In the genomic region with DNA sequence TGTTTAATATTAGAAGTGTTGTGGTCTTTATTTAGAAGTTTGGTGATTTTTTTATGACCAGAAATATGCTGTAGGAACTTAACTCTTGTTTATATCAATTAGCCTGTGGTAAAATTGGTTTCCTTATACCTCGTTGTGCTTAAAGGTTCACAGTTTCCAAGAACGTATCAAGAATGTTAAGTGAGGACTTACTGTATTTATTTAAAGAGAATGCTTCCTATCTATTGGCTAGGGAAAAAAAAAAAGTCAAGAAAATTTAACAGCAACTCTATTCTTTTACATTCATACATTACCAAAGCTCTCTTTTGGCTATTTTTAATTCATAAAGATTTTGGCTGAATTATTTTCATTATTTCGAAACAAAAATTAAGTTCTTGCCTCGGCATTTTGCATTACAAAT, we compare ENCODE assay signal across 24 cellular contexts. TPM values are rescaled to one million over a fixed set of nuclear protein-coding genes. Genes with fewer than 3 reads are reported as not detected.
"Had no signal": no experiment of that assay in that cellular context is flagged by ENCODE, and none has a peak within 500 bp of the region (broad histone marks: within the 10 kb centered on the region; RNA-seq: fewer than 3 reads in every experiment).

No MANE protein-coding gene starts in this region.

- H3K36me3 Mint-ChIP-seq: stimulated activated naive B cell treated with anti-CD40 and anti-IgM and Interleukin-4, amounts not matched to agents 10 μg/mL and 1 μg/mL and 100 μg/mL, for 72 hours had no signal

- H3K27me3 ChIP-seq: testis, vagina had no signal

- H3K27ac Mint-ChIP-seq: naive thymus-derived CD4-positive, alpha-beta T cell; nephron progenitor cell; stimulated activated naive B cell treated with anti-CD40 and anti-IgM and Interleukin-4, amounts not matched to agents 10 μg/mL and 1 μg/mL and 100 μg/mL, for 72 hours; stimulated activated naive CD8-positive, alpha-beta T cell treated with anti-CD3 and anti-CD28 coated beads, Interleukin-15, amount 100 ng/mL, for 72 hours had no signal

- H3K27ac ChIP-seq: esophagus squamous epithelium, gastroesophageal sphincter, spleen, testis, tibial nerve, upper lobe of right lung, vagina had no signal

- DNase-seq: effector CD8-positive, alpha-beta T cell; esophagus squamous epithelium; foreskin fibroblast; glutamatergic neuron; islet precursor cell; mammary epithelial cell; naive thymus-derived CD4-positive, alpha-beta T cell; nephron progenitor cell; spleen; stimulated activated CD4-positive, alpha-beta T cell treated with anti-CD3 and anti-CD28 coated beads, Interleukin-15, amount 100 ng/mL, for 24 hours; stimulated activated CD4-positive, alpha-beta T cell treated with anti-CD3 and anti-CD28 coated beads, Interleukin-1b, Interleukin-23, amount 100 ng/mL, for 48 hours; stimulated activated CD4-positive, alpha-beta T cell treated with anti-CD3 and anti-CD28 coated beads, Interleukin-4, amount 100 ng/mL, for 24 hours; stimulated activated naive B cell treated with anti-CD40 and anti-IgM and Interleukin-4, amounts not matched to agents 10 μg/mL and 1 μg/mL and 100 μg/mL, for 72 hours; stimulated activated naive CD8-positive, alpha-beta T cell treated with anti-CD3 and anti-CD28 coated beads, Interleukin-15, amount 100 ng/mL, for 72 hours; testis; upper lobe of right lung had no signal

- ATAC-seq: gastroesophageal sphincter; left lobe of liver; naive thymus-derived CD4-positive, alpha-beta T cell; sciatic nerve; stimulated activated naive B cell treated with anti-CD40 and anti-IgM and Interleukin-4, amounts not matched to agents 10 μg/mL and 1 μg/mL and 100 μg/mL, for 72 hours; stimulated activated naive CD8-positive, alpha-beta T cell treated with anti-CD3 and anti-CD28 coated beads, Interleukin-15, amount 100 ng/mL, for 72 hours; upper lobe of right lung had no signal

- H3K9me3 ChIP-seq: esophagus squamous epithelium, gastroesophageal sphincter, testis, upper lobe of right lung, vagina had no signal

- H3K4me1 ChIP-seq: testis, upper lobe of right lung had no signal

- H3K4me3 ChIP-seq: esophagus squamous epithelium, gastroesophageal sphincter, testis, tibial nerve, upper lobe of right lung, vagina had no signal

- H3K36me3 ChIP-seq: gastroesophageal sphincter, upper lobe of right lung, vagina had no signal

- H3K9me3 Mint-ChIP-seq: stimulated activated naive B cell treated with anti-CD40 and anti-IgM and Interleukin-4, amounts not matched to agents 10 μg/mL and 1 μg/mL and 100 μg/mL, for 72 hours; stimulated activated naive CD8-positive, alpha-beta T cell treated with anti-CD3 and anti-CD28 coated beads, Interleukin-15, amount 100 ng/mL, for 72 hours had no signal

- FAIRE-seq: endometrium had no signal

RNA-seq across cellular contexts. Expression of a gene that starts 1.6 kb away (rescaled TPM):
- total RNA-seq: left lobe of liver, mammary epithelial cell, osteocyte, skeletal muscle tissue had no signal
